ENCODE assay signal across 13 cellular contexts in genomic region chr18:13555192-13555591, GRCh38.
DNase-seq lines count a peak whose midpoint lies in the region; ATAC-seq and TF ChIP-seq lines count a peak whose summit lies in the region.
"Had no signal": no experiment of that assay in that cellular context is flagged by ENCODE, and none has a peak within 500 bp of the region (broad histone marks: within the 10 kb centered on the region; RNA-seq: fewer than 3 reads in every experiment).

No MANE protein-coding gene starts in this region.

- ATAC-seq in CD4-positive, CD25-positive, alpha-beta regulatory T cell (ENCODE audit: low read depth in 2 of 2): no peak
- no peak for ATAC-seq in CD8-positive, alpha-beta T cell
- peak; percentile 60 for ATAC-seq in stimulated activated effector memory CD8-positive, alpha-beta T cell treated with anti-CD3 and anti-CD28 coated beads, Interleukin-12 subunit alpha, Interleukin-12 subunit beta, amount 100 ng/mL, for 72 hours
- ATAC-seq in naive thymus-derived CD8-positive, alpha-beta T cell: no peak
- ATAC-seq: A549 had no signal

- peak overlapping the region; percentile 52 for H3K27ac Mint-ChIP-seq in activated naive CD4-positive, alpha-beta T cell treated with anti-CD3 and anti-CD28 coated beads, Interleukin-2, amount 50 U/mL, for 24 hours
- H3K27ac Mint-ChIP-seq in activated naive CD4-positive, alpha-beta T cell treated with anti-CD3 and anti-CD28 coated beads for 36 hours: no peak overlapping the region
- peak overlapping the region in 2 of 3 donors; percentile 43 to 56 for H3K27ac Mint-ChIP-seq in CD4-positive, CD25-positive, alpha-beta regulatory T cell
- H3K27ac Mint-ChIP-seq in CD8-positive, alpha-beta T cell: peak overlapping the region; percentile 39
- H3K27ac Mint-ChIP-seq in stimulated activated effector memory CD8-positive, alpha-beta T cell treated with anti-CD3 and anti-CD28 coated beads, Interleukin-12 subunit alpha, Interleukin-12 subunit beta, amount 100 ng/mL, for 72 hours: no peak overlapping the region
- peak overlapping the region in 4 of 10 donors; percentile 2 to 75 (median 37) for H3K27ac Mint-ChIP-seq in naive thymus-derived CD8-positive, alpha-beta T cell

- no peak overlapping the region for H3K4me3 ChIP-seq in CD4-positive, CD25-positive, alpha-beta regulatory T cell (ENCODE audit: low read depth, low read length)
- H3K4me3 ChIP-seq in CD8-positive, alpha-beta T cell (ENCODE audit: low read depth, low read length): no peak overlapping the region
- H3K4me3 ChIP-seq: A549, HAP-1 had no signal

- POLR2A ChIA-PET in CD8-positive, alpha-beta T cell (lab: Charles Lee): no interaction called here
- POLR2A ChIA-PET in naive thymus-derived CD8-positive, alpha-beta T cell (lab: Charles Lee): interaction anchor here (1.7 kb wide), 1 partner anchor 57 kb away, joined by 5 read pairs; no protein-coding TSS in a partner anchor

- H3K27ac ChIP-seq in CD4-positive, CD25-positive, alpha-beta regulatory T cell (ENCODE audit: insufficient read depth, low read length, poor library complexity, severe bottlenecking): no peak overlapping the region
- no peak overlapping the region for H3K27ac ChIP-seq in CD8-positive, alpha-beta T cell (ENCODE audit: low read depth, low read length)
- H3K27ac ChIP-seq: A549, C4-2B had no signal

- TF ChIP-seq CTCF in CD8-positive, alpha-beta T cell (IDR thresholded peaks at IDR 0.05): no peak

- H3K4me1 ChIP-seq in CD4-positive, CD25-positive, alpha-beta regulatory T cell (ENCODE audit: control insufficient read depth, insufficient read depth, low read length, poor library complexity, severe bottlenecking): peaks cover 3% of the 10 kb centered on the region
- H3K4me1 ChIP-seq in CD8-positive, alpha-beta T cell (ENCODE audit: insufficient read depth, low read length): no peaks in the 10 kb centered on the region
- H3K4me1 ChIP-seq: A549, BE2C, HAP-1 had no signal

- no peaks in the 10 kb centered on the region for H3K27me3 ChIP-seq in CD4-positive, CD25-positive, alpha-beta regulatory T cell (ENCODE audit: control insufficient read depth, insufficient read depth, low read length)
- H3K27me3 ChIP-seq in CD8-positive, alpha-beta T cell (ENCODE audit: insufficient read depth, low read length): no peaks in the 10 kb centered on the region
- H3K27me3 ChIP-seq: BE2C had no signal

- CTCF ChIA-PET in activated naive CD4-positive, alpha-beta T cell treated with anti-CD3 and anti-CD28 coated beads for 36 hours (lab: Charles Lee): interaction anchor here (0.9 to 8.0 kb wide), 4 partner anchors 16 to 73 kb away, joined by 3 to 77 read pairs (median 3); no protein-coding TSS in a partner anchor
- CTCF ChIA-PET in CD8-positive, alpha-beta T cell (lab: Charles Lee): interaction anchor here (0.7 to 4.0 kb wide), 3 partner anchors 13 to 339 kb away, joined by 3 to 13 read pairs (median 3); no protein-coding TSS in a partner anchor

- H3K36me3 ChIP-seq in CD4-positive, CD25-positive, alpha-beta regulatory T cell (ENCODE audit: control insufficient read depth, insufficient read depth, low read length): no peaks in the 10 kb centered on the region
- no peaks in the 10 kb centered on the region for H3K36me3 ChIP-seq in CD8-positive, alpha-beta T cell (ENCODE audit: insufficient read depth, low read length)
- H3K36me3 ChIP-seq: BE2C, HAP-1 had no signal

- peaks cover 18% of the 10 kb centered on the region for H3K4me1 Mint-ChIP-seq in activated naive CD4-positive, alpha-beta T cell treated with anti-CD3 and anti-CD28 coated beads, Interleukin-2, amount 50 U/mL, for 24 hours
- H3K4me1 Mint-ChIP-seq in activated naive CD4-positive, alpha-beta T cell treated with anti-CD3 and anti-CD28 coated beads for 36 hours (ENCODE audit: low read depth): peaks cover 12% of the 10 kb centered on the region
- peaks cover 13 to 67% (median 38%) of the 10 kb centered on the region in 4 donors for H3K4me1 Mint-ChIP-seq in CD4-positive, CD25-positive, alpha-beta regulatory T cell
- H3K4me1 Mint-ChIP-seq in CD8-positive, alpha-beta T cell (ENCODE audit: low read depth): peaks cover 11% of the 10 kb centered on the region
- peaks cover 13% of the 10 kb centered on the region for H3K4me1 Mint-ChIP-seq in stimulated activated effector memory CD8-positive, alpha-beta T cell treated with anti-CD3 and anti-CD28 coated beads, Interleukin-12 subunit alpha, Interleukin-12 subunit beta, amount 100 ng/mL, for 72 hours
- peaks cover 13 to 30% (median 16%) of the 10 kb centered on the region in 4 donors for H3K4me1 Mint-ChIP-seq in naive thymus-derived CD8-positive, alpha-beta T cell

- no peaks in the 10 kb centered on the region for H3K9me3 Mint-ChIP-seq in activated naive CD4-positive, alpha-beta T cell treated with anti-CD3 and anti-CD28 coated beads, Interleukin-2, amount 50 U/mL, for 24 hours
- no peaks in the 10 kb centered on the region for H3K9me3 Mint-ChIP-seq in activated naive CD4-positive, alpha-beta T cell treated with anti-CD3 and anti-CD28 coated beads for 36 hours
- H3K9me3 Mint-ChIP-seq in CD4-positive, CD25-positive, alpha-beta regulatory T cell: no peaks in the 10 kb centered on the region
- H3K9me3 Mint-ChIP-seq in CD8-positive, alpha-beta T cell: no peaks in the 10 kb centered on the region
- no peaks in the 10 kb centered on the region for H3K9me3 Mint-ChIP-seq in stimulated activated effector memory CD8-positive, alpha-beta T cell treated with anti-CD3 and anti-CD28 coated beads, Interleukin-12 subunit alpha, Interleukin-12 subunit beta, amount 100 ng/mL, for 72 hours
- no peaks in the 10 kb centered on the region for H3K9me3 Mint-ChIP-seq in naive thymus-derived CD8-positive, alpha-beta T cell
- H3K9me3 Mint-ChIP-seq: CD8-positive, alpha-beta memory T cell had no signal

- intact Hi-C loops in activated naive CD4-positive, alpha-beta T cell treated with anti-CD3 and anti-CD28 coated beads for 36 hours (cut with micrococcal nuclease): no loop called here
- intact Hi-C loops in CD8-positive, alpha-beta T cell (cut with DNase I, micrococcal nuclease): loop anchor here in 1 of 2 experiments (5.0 kb wide), 1 partner anchor 257 kb away; no protein-coding TSS in a partner anchor

- H3K9me3 ChIP-seq in CD4-positive, CD25-positive, alpha-beta regulatory T cell (ENCODE audit: control insufficient read depth in 2 of 2, low read length in 2 of 2): no peaks in the 10 kb centered on the region
- no peaks in the 10 kb centered on the region for H3K9me3 ChIP-seq in CD8-positive, alpha-beta T cell (ENCODE audit: low read length)
- H3K9me3 ChIP-seq: A549, BE2C, HAP-1 had no signal

- no peak overlapping the region for H3K4me3 Mint-ChIP-seq in activated naive CD4-positive, alpha-beta T cell treated with anti-CD3 and anti-CD28 coated beads, Interleukin-2, amount 50 U/mL, for 24 hours
- no peak overlapping the region for H3K4me3 Mint-ChIP-seq in activated naive CD4-positive, alpha-beta T cell treated with anti-CD3 and anti-CD28 coated beads for 36 hours
- no peak overlapping the region for H3K4me3 Mint-ChIP-seq in CD4-positive, CD25-positive, alpha-beta regulatory T cell
- no peak overlapping the region for H3K4me3 Mint-ChIP-seq in CD8-positive, alpha-beta T cell
- no peak overlapping the region for H3K4me3 Mint-ChIP-seq in stimulated activated effector memory CD8-positive, alpha-beta T cell treated with anti-CD3 and anti-CD28 coated beads, Interleukin-12 subunit alpha, Interleukin-12 subunit beta, amount 100 ng/mL, for 72 hours
- no peak overlapping the region for H3K4me3 Mint-ChIP-seq in naive thymus-derived CD8-positive, alpha-beta T cell
- H3K4me3 Mint-ChIP-seq: CD8-positive, alpha-beta memory T cell had no signal

- H3K27me3 Mint-ChIP-seq in activated naive CD4-positive, alpha-beta T cell treated with anti-CD3 and anti-CD28 coated beads, Interleukin-2, amount 50 U/mL, for 24 hours: no peaks in the 10 kb centered on the region
- no peaks in the 10 kb centered on the region for H3K27me3 Mint-ChIP-seq in activated naive CD4-positive, alpha-beta T cell treated with anti-CD3 and anti-CD28 coated beads for 36 hours (ENCODE audit: low read depth)
- H3K27me3 Mint-ChIP-seq in CD4-positive, CD25-positive, alpha-beta regulatory T cell: no peaks in the 10 kb centered on the region
- H3K27me3 Mint-ChIP-seq in CD8-positive, alpha-beta T cell (ENCODE audit: low read depth): no peaks in the 10 kb centered on the region
- no peaks in the 10 kb centered on the region for H3K27me3 Mint-ChIP-seq in naive thymus-derived CD8-positive, alpha-beta T cell
- H3K27me3 Mint-ChIP-seq: CD8-positive, alpha-beta memory T cell had no signal

- no peak for DNase-seq in activated naive CD4-positive, alpha-beta T cell treated with anti-CD3 and anti-CD28 coated beads for 36 hours
- no peak for DNase-seq in CD4-positive, CD25-positive, alpha-beta regulatory T cell
- DNase-seq in CD8-positive, alpha-beta T cell: no peak
- DNase-seq in stimulated activated effector memory CD8-positive, alpha-beta T cell treated with anti-CD3 and anti-CD28 coated beads, Interleukin-12 subunit alpha, Interleukin-12 subunit beta, amount 100 ng/mL, for 72 hours (ENCODE audit: low spot score in 2 of 2): no peak
- DNase-seq in hepatic stellate cell (ENCODE audit: low spot score): no peak
- DNase-seq in naive thymus-derived CD8-positive, alpha-beta T cell: no peak
- DNase-seq: BE2C; CD8-positive, alpha-beta memory T cell; GF-D8 had no signal

- H3K36me3 Mint-ChIP-seq in activated naive CD4-positive, alpha-beta T cell treated with anti-CD3 and anti-CD28 coated beads, Interleukin-2, amount 50 U/mL, for 24 hours: peaks cover 5% of the 10 kb centered on the region
- H3K36me3 Mint-ChIP-seq in activated naive CD4-positive, alpha-beta T cell treated with anti-CD3 and anti-CD28 coated beads for 36 hours (ENCODE audit: low read depth): no peaks in the 10 kb centered on the region
- peaks cover 16% of the 10 kb centered on the region for H3K36me3 Mint-ChIP-seq in CD4-positive, CD25-positive, alpha-beta regulatory T cell
- peaks cover 3% of the 10 kb centered on the region for H3K36me3 Mint-ChIP-seq in CD8-positive, alpha-beta T cell
- H3K36me3 Mint-ChIP-seq in stimulated activated effector memory CD8-positive, alpha-beta T cell treated with anti-CD3 and anti-CD28 coated beads, Interleukin-12 subunit alpha, Interleukin-12 subunit beta, amount 100 ng/mL, for 72 hours: no peaks in the 10 kb centered on the region
- H3K36me3 Mint-ChIP-seq in naive thymus-derived CD8-positive, alpha-beta T cell: no peaks in the 10 kb centered on the region

Comparison
In these comparisons a context has a peak if more than half of its experiments do, and no peak if none do; other contexts are left out.
1. H3K27ac Mint-ChIP-seq: peak in activated naive CD4-positive, alpha-beta T cell treated with anti-CD3 and anti-CD28 coated beads, Interleukin-2, amount 50 U/mL, for 24 hours (single experiment), CD4-positive, CD25-positive, alpha-beta regulatory T cell (2 of 3) and CD8-positive, alpha-beta T cell (single experiment); none in activated naive CD4-positive, alpha-beta T cell treated with anti-CD3 and anti-CD28 coated beads for 36 hours (single experiment) and stimulated activated effector memory CD8-positive, alpha-beta T cell treated with anti-CD3 and anti-CD28 coated beads, Interleukin-12 subunit alpha, Interleukin-12 subunit beta, amount 100 ng/mL, for 72 hours (single experiment).